In genomic region chr2:229666811-229667210, GRCh38 we compare ENCODE assay signal across 26 cellular contexts.
"Had no signal": no experiment of that assay in that cellular context is flagged by ENCODE, and none has a peak within 500 bp of the region (broad histone marks: within the 10 kb centered on the region; RNA-seq: fewer than 3 reads in every experiment).

No MANE protein-coding gene starts in this region.

- H3K9me3 ChIP-seq: stomach, suprapubic skin, testis, thoracic aorta, thyroid gland, tibial artery, tibial nerve, transverse colon, upper lobe of left lung, upper lobe of right lung, uterus, vagina had no signal

- ATAC-seq: stimulated activated effector memory CD8-positive, alpha-beta T cell treated with anti-CD3 and anti-CD28 coated beads, Interleukin-12 subunit alpha, Interleukin-12 subunit beta, amount 100 ng/mL, for 72 hours; stimulated activated memory B cell treated with anti-CD40 and anti-IgM and Interleukin-4, amounts not matched to agents 10 μg/mL and 1 μg/mL and 100 μg/mL, for 72 hours; stimulated activated naive B cell treated with anti-CD40 and anti-IgM and Interleukin-4, amounts not matched to agents 10 μg/mL and 1 μg/mL and 100 μg/mL, for 72 hours; stimulated activated naive CD8-positive, alpha-beta T cell treated with anti-CD3 and anti-CD28 coated beads, Interleukin-15, amount 100 ng/mL, for 72 hours; stimulated activated naive CD8-positive, alpha-beta T cell treated with anti-CD3 and anti-CD28 coated beads, Interleukin-15, Interleukin-2, amounts not matched to agents 100 U/mL and 50 U/mL, for 24 hours; upper lobe of right lung had no signal

- H3K4me1 ChIP-seq: stomach, suprapubic skin, testis, thyroid gland, tibial artery, tibial nerve, transverse colon, upper lobe of left lung, upper lobe of right lung, uterus, vagina had no signal

- H3K27me3 ChIP-seq: suprapubic skin, testis, thyroid gland, tibial artery, tibial nerve, upper lobe of left lung, uterus, vagina had no signal

- DNase-seq: stimulated activated CD4-positive, alpha-beta T cell treated with anti-CD3 and anti-CD28 coated beads, Interleukin-2, amount 100 ng/mL, for 48 hours; stimulated activated CD4-positive, alpha-beta T cell treated with anti-CD3 and anti-CD28 coated beads, Interleukin-4, amount 100 ng/mL, for 1 hour; stimulated activated CD4-positive, alpha-beta T cell treated with anti-CD3 and anti-CD28 coated beads, Interleukin-4, amount 100 ng/mL, for 24 hours; stimulated activated CD4-positive, alpha-beta T cell treated with anti-CD3 and anti-CD28 coated beads, Interleukin-4, amount 100 ng/mL, for 4 hours; stimulated activated CD8-positive, alpha-beta memory T cell treated with anti-CD3 and anti-CD28 coated beads, Interleukin-4, amount 100 ng/mL, for 48 hours; stimulated activated naive B cell treated with anti-CD40 and anti-IgM and Interleukin-4, amounts not matched to agents 10 μg/mL and 1 μg/mL and 100 μg/mL, for 72 hours; stimulated activated naive CD4-positive, alpha-beta T cell; stimulated activated naive CD4-positive, alpha-beta T cell treated with Interleukin-2 at 50 U/mL for 16 hours; stimulated activated naive CD8-positive, alpha-beta T cell treated with anti-CD3 and anti-CD28 coated beads, Interleukin-15, amount 100 ng/mL, for 72 hours; stimulated activated naive CD8-positive, alpha-beta T cell treated with anti-CD3 and anti-CD28 coated beads, Interleukin-15, Interleukin-2, amounts not matched to agents 100 U/mL and 50 U/mL, for 24 hours; stomach; substantia nigra; testis; thyroid gland; tibial artery; transverse colon; trophoblast cell; upper lobe of left lung; upper lobe of right lung; uterus had no signal

- H3K36me3 ChIP-seq: stomach, suprapubic skin, thoracic aorta, thyroid gland, tibial artery, tibial nerve, transverse colon, upper lobe of left lung, upper lobe of right lung, uterus, vagina had no signal

- H3K4me3 ChIP-seq: stomach, suprapubic skin, testis, thoracic aorta, thyroid gland, tibial artery, tibial nerve, transverse colon, upper lobe of left lung, upper lobe of right lung, uterus, vagina had no signal

- H3K27ac ChIP-seq: stomach, suprapubic skin, testis, thoracic aorta, thyroid gland, tibial artery, tibial nerve, transverse colon, upper lobe of left lung, upper lobe of right lung, uterus, vagina had no signal
